Comparison of ENCODE assay signal across 1 cellular context in genomic region chr17:7883781-7884386, GRCh38.
A peak's percentile ranks its signal among the peaks of the same experiment; 100 is the strongest.
TF ChIP-seq lines count a peak whose summit lies in the region.

No MANE protein-coding gene starts in this region.

TF ChIP-seq in HEK293, 187 proteins besides CTCF, POLR2A, EP300 and RAD21 (continued from another document):
- TF ChIP-seq, protein P1, sequence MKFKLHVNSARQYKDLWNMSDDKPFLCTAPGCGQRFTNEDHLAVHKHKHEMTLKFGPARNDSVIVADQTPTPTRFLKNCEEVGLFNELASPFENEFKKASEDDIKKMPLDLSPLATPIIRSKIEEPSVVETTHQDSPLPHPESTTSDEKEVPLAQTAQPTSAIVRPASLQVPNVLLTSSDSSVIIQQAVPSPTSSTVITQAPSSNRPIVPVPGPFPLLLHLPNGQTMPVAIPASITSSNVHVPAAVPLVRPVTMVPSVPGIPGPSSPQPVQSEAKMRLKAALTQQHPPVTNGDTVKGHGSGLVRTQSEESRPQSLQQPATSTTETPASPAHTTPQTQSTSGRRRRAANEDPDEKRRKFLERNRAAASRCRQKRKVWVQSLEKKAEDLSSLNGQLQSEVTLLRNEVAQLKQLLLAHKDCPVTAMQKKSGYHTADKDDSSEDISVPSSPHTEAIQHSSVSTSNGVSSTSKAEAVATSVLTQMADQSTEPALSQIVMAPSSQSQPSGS (tag by site-specific recombination; IDR thresholded peaks at IDR 0.05; ENCODE audit: low read depth) = no peak
- TF ChIP-seq ZNF626 (tag by site-specific recombination; IDR thresholded peaks at IDR 0.05) = no peak
- TF ChIP-seq ZNF571 (tag by site-specific recombination; IDR thresholded peaks at IDR 0.05) = no peak
- TF ChIP-seq ZNF558 (tag by site-specific recombination; IDR thresholded peaks at IDR 0.05) = 0 out of 2 replicates have a peak, but pooled peaks have one; percentile 23
- no peak for TF ChIP-seq ZNF677 (tag by site-specific recombination; IDR thresholded peaks at IDR 0.05)
- TF ChIP-seq, protein P2, sequence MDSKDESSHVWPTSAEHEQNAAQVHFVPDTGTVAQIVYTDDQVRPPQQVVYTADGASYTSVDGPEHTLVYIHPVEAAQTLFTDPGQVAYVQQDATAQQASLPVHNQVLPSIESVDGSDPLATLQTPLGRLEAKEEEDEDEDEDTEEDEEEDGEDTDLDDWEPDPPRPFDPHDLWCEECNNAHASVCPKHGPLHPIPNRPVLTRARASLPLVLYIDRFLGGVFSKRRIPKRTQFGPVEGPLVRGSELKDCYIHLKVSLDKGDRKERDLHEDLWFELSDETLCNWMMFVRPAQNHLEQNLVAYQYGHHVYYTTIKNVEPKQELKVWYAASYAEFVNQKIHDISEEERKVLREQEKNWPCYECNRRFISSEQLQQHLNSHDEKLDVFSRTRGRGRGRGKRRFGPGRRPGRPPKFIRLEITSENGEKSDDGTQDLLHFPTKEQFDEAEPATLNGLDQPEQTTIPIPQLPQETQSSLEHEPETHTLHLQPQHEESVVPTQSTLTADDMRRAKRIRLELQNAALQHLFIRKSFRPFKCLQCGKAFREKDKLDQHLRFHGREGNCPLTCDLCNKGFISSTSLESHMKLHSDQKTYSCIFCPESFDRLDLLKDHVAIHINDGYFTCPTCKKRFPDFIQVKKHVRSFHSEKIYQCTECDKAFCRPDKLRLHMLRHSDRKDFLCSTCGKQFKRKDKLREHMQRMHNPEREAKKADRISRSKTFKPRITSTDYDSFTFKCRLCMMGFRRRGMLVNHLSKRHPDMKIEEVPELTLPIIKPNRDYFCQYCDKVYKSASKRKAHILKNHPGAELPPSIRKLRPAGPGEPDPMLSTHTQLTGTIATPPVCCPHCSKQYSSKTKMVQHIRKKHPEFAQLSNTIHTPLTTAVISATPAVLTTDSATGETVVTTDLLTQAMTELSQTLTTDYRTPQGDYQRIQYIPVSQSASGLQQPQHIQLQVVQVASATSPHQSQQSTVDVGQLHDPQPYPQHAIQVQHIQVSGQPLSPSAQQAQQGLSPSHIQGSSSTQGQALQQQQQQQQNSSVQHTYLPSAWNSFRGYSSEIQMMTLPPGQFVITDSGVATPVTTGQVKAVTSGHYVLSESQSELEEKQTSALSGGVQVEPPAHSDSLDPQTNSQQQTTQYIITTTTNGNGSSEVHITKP (tag by site-specific recombination; IDR thresholded peaks at IDR 0.05) = no peak
- no peak for TF ChIP-seq HOXD13 (CRISPR knock-in tag; IDR thresholded peaks at IDR 0.05; ENCODE audit: borderline replicate concordance)
- TF ChIP-seq, protein P3, sequence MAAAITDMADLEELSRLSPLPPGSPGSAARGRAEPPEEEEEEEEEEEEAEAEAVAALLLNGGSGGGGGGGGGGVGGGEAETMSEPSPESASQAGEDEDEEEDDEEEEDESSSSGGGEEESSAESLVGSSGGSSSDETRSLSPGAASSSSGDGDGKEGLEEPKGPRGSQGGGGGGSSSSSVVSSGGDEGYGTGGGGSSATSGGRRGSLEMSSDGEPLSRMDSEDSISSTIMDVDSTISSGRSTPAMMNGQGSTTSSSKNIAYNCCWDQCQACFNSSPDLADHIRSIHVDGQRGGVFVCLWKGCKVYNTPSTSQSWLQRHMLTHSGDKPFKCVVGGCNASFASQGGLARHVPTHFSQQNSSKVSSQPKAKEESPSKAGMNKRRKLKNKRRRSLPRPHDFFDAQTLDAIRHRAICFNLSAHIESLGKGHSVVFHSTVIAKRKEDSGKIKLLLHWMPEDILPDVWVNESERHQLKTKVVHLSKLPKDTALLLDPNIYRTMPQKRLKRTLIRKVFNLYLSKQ (tag by site-specific recombination; IDR thresholded peaks at IDR 0.05; ENCODE audit: borderline replicate concordance) = no peak
- TF ChIP-seq, protein P4, sequence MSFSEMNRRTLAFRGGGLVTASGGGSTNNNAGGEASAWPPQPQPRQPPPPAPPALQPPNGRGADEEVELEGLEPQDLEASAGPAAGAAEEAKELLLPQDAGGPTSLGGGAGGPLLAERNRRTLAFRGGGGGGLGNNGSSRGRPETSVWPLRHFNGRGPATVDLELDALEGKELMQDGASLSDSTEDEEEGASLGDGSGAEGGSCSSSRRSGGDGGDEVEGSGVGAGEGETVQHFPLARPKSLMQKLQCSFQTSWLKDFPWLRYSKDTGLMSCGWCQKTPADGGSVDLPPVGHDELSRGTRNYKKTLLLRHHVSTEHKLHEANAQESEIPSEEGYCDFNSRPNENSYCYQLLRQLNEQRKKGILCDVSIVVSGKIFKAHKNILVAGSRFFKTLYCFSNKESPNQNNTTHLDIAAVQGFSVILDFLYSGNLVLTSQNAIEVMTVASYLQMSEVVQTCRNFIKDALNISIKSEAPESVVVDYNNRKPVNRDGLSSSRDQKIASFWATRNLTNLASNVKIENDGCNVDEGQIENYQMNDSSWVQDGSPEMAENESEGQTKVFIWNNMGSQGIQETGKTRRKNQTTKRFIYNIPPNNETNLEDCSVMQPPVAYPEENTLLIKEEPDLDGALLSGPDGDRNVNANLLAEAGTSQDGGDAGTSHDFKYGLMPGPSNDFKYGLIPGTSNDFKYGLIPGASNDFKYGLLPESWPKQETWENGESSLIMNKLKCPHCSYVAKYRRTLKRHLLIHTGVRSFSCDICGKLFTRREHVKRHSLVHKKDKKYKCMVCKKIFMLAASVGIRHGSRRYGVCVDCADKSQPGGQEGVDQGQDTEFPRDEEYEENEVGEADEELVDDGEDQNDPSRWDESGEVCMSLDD (tag by site-specific recombination; IDR thresholded peaks at IDR 0.05) = peak; percentile 78
- no peak for TF ChIP-seq ZNF37A (tag by site-specific recombination; IDR thresholded peaks at IDR 0.05)
- TF ChIP-seq, protein P5, sequence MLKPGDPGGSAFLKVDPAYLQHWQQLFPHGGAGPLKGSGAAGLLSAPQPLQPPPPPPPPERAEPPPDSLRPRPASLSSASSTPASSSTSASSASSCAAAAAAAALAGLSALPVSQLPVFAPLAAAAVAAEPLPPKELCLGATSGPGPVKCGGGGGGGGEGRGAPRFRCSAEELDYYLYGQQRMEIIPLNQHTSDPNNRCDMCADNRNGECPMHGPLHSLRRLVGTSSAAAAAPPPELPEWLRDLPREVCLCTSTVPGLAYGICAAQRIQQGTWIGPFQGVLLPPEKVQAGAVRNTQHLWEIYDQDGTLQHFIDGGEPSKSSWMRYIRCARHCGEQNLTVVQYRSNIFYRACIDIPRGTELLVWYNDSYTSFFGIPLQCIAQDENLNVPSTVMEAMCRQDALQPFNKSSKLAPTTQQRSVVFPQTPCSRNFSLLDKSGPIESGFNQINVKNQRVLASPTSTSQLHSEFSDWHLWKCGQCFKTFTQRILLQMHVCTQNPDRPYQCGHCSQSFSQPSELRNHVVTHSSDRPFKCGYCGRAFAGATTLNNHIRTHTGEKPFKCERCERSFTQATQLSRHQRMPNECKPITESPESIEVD (tag by site-specific recombination; IDR thresholded peaks at IDR 0.05) = no peak
- no peak for TF ChIP-seq ZNF600 (tag by site-specific recombination; IDR thresholded peaks at IDR 0.05)
- no peak for TF ChIP-seq ZBTB8A (tag by site-specific recombination; IDR thresholded peaks at IDR 0.05)
- no peak for TF ChIP-seq ZBTB11 (tag by site-specific recombination; conservative IDR thresholded peaks at IDR 0.05; ENCODE audit: low read depth)
- TF ChIP-seq ZNF114 (tag by site-specific recombination; IDR thresholded peaks at IDR 0.05) = no peak
- TF ChIP-seq ZNF560 (tag by site-specific recombination; IDR thresholded peaks at IDR 0.05; ENCODE audit: borderline replicate concordance) = no peak
- TF ChIP-seq KLF10 (tag by site-specific recombination; IDR thresholded peaks at IDR 0.05) = 0 out of 2 replicates have a peak, but pooled peaks have one; percentile 16
- TF ChIP-seq ZNF664 (tag by site-specific recombination; IDR thresholded peaks at IDR 0.05) = no peak
- no peak for TF ChIP-seq ZNF211 (tag by site-specific recombination; IDR thresholded peaks at IDR 0.05; ENCODE audit: low read depth)
- peak; percentile 65 for TF ChIP-seq ZNF335 (tag by site-specific recombination; conservative IDR thresholded peaks at IDR 0.05)
- no peak for TF ChIP-seq ZNF248 (tag by site-specific recombination; IDR thresholded peaks at IDR 0.05)
- TF ChIP-seq ZNF146 (tag by site-specific recombination; IDR thresholded peaks at IDR 0.05) = no peak
- no peak for TF ChIP-seq ZNF426 (tag by site-specific recombination; IDR thresholded peaks at IDR 0.05)
- TF ChIP-seq PATZ1 (tag by site-specific recombination; IDR thresholded peaks at IDR 0.05) = peak; percentile 98
- no peak for TF ChIP-seq ZNF266 (tag by site-specific recombination; IDR thresholded peaks at IDR 0.05; ENCODE audit: low read depth)
- TF ChIP-seq ZNF776 (tag by site-specific recombination; IDR thresholded peaks at IDR 0.05; ENCODE audit: borderline replicate concordance) = no peak
- TF ChIP-seq ZNF514 (tag by site-specific recombination; IDR thresholded peaks at IDR 0.05) = no peak
- TF ChIP-seq ZBTB1 (tag by site-specific recombination; IDR thresholded peaks at IDR 0.05) = no peak
- no peak for TF ChIP-seq ZNF791 (tag by site-specific recombination; IDR thresholded peaks at IDR 0.05)
- TF ChIP-seq ZNF76 (tag by site-specific recombination; IDR thresholded peaks at IDR 0.05; ENCODE audit: borderline replicate concordance, low read depth) = peak; percentile 39; the same call in 1 of the 2 replicates
- peak; percentile 32; the same call in 1 of the 2 replicates for TF ChIP-seq ZNF366 (tag by site-specific recombination; conservative IDR thresholded peaks at IDR 0.05)
- TF ChIP-seq ZIC2 (tag by site-specific recombination; IDR thresholded peaks at IDR 0.05) = no peak
- TF ChIP-seq ZSCAN4 (tag by site-specific recombination; IDR thresholded peaks at IDR 0.05) = peak; percentile 85
- TF ChIP-seq ZNF610 (tag by site-specific recombination; IDR thresholded peaks at IDR 0.05; ENCODE audit: borderline replicate concordance) = no peak
- no peak for TF ChIP-seq ZFP37 (tag by site-specific recombination; IDR thresholded peaks at IDR 0.05)
- TF ChIP-seq ZNF174 (tag by site-specific recombination; IDR thresholded peaks at IDR 0.05) = no peak
- no peak for TF ChIP-seq ZNF423 (tag by site-specific recombination; IDR thresholded peaks at IDR 0.05)
- TF ChIP-seq ZNF624 (tag by site-specific recombination; IDR thresholded peaks at IDR 0.05) = no peak
